In genomic region chr3:115246621-115247020, GRCh38 we compare ENCODE assay signal across 19 cellular contexts.
DNase-seq lines count a peak whose midpoint lies in the region; ATAC-seq and TF ChIP-seq lines count a peak whose summit lies in the region.
"Had no signal": no experiment of that assay in that cellular context is flagged by ENCODE, and none has a peak within 500 bp of the region (broad histone marks: within the 10 kb centered on the region; RNA-seq: fewer than 3 reads in every experiment).

No MANE protein-coding gene starts in this region.

- no peak overlapping the region for H3K4me3 Mint-ChIP-seq in HFFc6
- H3K4me3 Mint-ChIP-seq: CD4-positive, alpha-beta memory T cell had no signal

- 0 out of 2 replicates have a peak, but pooled peaks cover 4% of the 10 kb centered on the region for H3K9me3 Mint-ChIP-seq in HFFc6

- H3K36me3 ChIP-seq in psoas muscle (ENCODE audit: insufficient read depth in 1 of 2, low read depth in 1 of 2), result no peaks in the 10 kb centered on the region
- H3K36me3 ChIP-seq: SJSA1 had no signal

- peak overlapping the region; percentile 7; the same call in 1 of the 2 replicates for H3K27ac Mint-ChIP-seq in HFFc6
- H3K27ac Mint-ChIP-seq: CD4-positive, alpha-beta memory T cell had no signal

- TF ChIP-seq CTCF in HFFc6 (IDR thresholded peaks at IDR 0.05) (no peak), psoas muscle (IDR thresholded peaks at IDR 0.05) (no peak)

- intact Hi-C loops in left ventricle myocardium superior (cut with micrococcal nuclease), result no loop called here
- intact Hi-C loops in psoas muscle (cut with DNase I), result no loop called here

- no peaks in the 10 kb centered on the region for H3K4me1 ChIP-seq in psoas muscle

- WGBS in psoas muscle, 3 donors, result 70 to 76% (median 75%) methylated on average over 2 of the region's 2 CpGs

- H3K27ac ChIP-seq in psoas muscle, result no peak overlapping the region
- H3K27ac ChIP-seq: SJSA1 had no signal

- H3K9me3 ChIP-seq in psoas muscle, result no peaks in the 10 kb centered on the region
- H3K9me3 ChIP-seq: SJSA1 had no signal

- DNase-seq in HFFc6, result no peak
- peak; percentile 34 for DNase-seq in fibroblast of gingiva (ENCODE audit: low read depth)
- DNase-seq in left ventricle myocardium superior, result no peak
- peak; percentile 43 for DNase-seq in stromal cell of bone marrow (ENCODE audit: low read depth)
- DNase-seq in psoas muscle, result no peak
- DNase-seq in AG20443 (ENCODE audit: low spot score), result no peak
- DNase-seq in germinal center (ENCODE audit: low spot score), result no peak
- DNase-seq: Calu3; CD4-positive, alpha-beta memory T cell; DMS53; KG1; NCI-H1436 treated with DMSO at 0.1 percent for 48 hours; NCI-H2029 treated with DMSO at 0.1 percent for 48 hours; NCI-H2171 treated with DMSO at 0.1 percent for 48 hours; NCI-H446 treated with DMSO at 0.1 percent for 48 hours; OCI-M1; RPMI8226 had no signal

- no peak overlapping the region for H3K4me3 ChIP-seq in psoas muscle
- H3K4me3 ChIP-seq: SJSA1 had no signal

- no peaks in the 10 kb centered on the region for H3K27me3 ChIP-seq in psoas muscle (ENCODE audit: insufficient read depth in 3 of 3, low read length in 2 of 3)
- H3K27me3 ChIP-seq: SJSA1 had no signal

- no peaks in the 10 kb centered on the region for H3K27me3 Mint-ChIP-seq in HFFc6 (ENCODE audit: insufficient read depth)
- H3K27me3 Mint-ChIP-seq: CD4-positive, alpha-beta memory T cell had no signal

- ATAC-seq in left ventricle myocardium superior, result peak; percentile 83
- no peak for ATAC-seq in psoas muscle
- ATAC-seq in GM18858 (IDR thresholded peaks at IDR 0.05; ENCODE audit: unreplicated experiment), result no peak

- H3K4me1 Mint-ChIP-seq in HFFc6 (ENCODE audit: low read depth), result peaks cover 67% of the 10 kb centered on the region
- H3K4me1 Mint-ChIP-seq: CD4-positive, alpha-beta memory T cell had no signal

- H3K36me3 Mint-ChIP-seq in HFFc6 (ENCODE audit: low read depth), result 0 out of 2 replicates have a peak, but pooled peaks cover 4% of the 10 kb centered on the region

Comparison
In these comparisons a context has a peak if more than half of its experiments do, and no peak if none do; other contexts are left out.
1. DNase-seq: peak in fibroblast of gingiva (single experiment) and stromal cell of bone marrow (single experiment); none in HFFc6 (single experiment), left ventricle myocardium superior (single experiment), psoas muscle (0 of 2), AG20443 (single experiment) and germinal center (single experiment).